In the genomic region with DNA sequence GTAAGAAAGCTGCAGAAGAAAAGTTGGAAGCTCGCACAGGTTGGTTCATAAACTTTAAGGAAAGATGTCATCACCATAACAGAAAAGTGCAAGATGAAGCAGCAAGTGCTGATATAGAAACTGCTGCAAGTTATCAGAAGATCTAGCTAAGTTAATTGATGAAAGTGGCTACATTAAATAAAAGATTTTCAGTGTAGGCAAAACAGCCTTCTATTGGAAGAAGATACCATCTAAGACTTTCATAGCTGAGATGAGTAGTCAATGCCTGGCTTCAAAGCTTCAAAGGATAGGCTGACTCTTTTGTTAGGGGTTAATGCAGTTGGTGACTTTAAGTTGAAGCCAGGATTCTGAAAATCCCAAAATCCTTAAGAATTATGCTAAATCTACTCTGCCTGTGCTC, we compare ENCODE assay signal across 18 cellular contexts. TPM values are rescaled to one million over a fixed set of nuclear protein-coding genes. Genes with fewer than 3 reads are reported as not detected.
A peak's percentile ranks its signal among the peaks of the same experiment; 100 is the strongest.
DNase-seq lines count a peak whose midpoint lies in the region; ATAC-seq, FAIRE-seq and TF ChIP-seq lines count a peak whose summit lies in the region.
"Had no signal": no experiment of that assay in that cellular context is flagged by ENCODE, and none has a peak within 500 bp of the region (broad histone marks: within the 10 kb centered on the region; RNA-seq: fewer than 3 reads in every experiment).

No MANE protein-coding gene starts in this region.

- no peak overlapping the region for H3K9ac ChIP-seq in kidney (ENCODE audit: low read length in 2 of 2)

- peaks cover 0 to 6% of the 10 kb centered on the region in 2 donors for H3K36me3 ChIP-seq in kidney (ENCODE audit: control insufficient read depth in 1 of 2, insufficient read depth in 2 of 2, low read length in 2 of 2)

- H3K9me3 ChIP-seq in kidney (ENCODE audit: control insufficient read depth in 1 of 2, low read length in 2 of 2), result peaks cover 0 to 11% of the 10 kb centered on the region in 2 donors
- H3K9me3 ChIP-seq: Caco-2 had no signal

- FAIRE-seq in kidney (lab: Jason Lieb, UNC), result no peak
- FAIRE-seq: GM12892, K562 had no signal

- TF ChIP-seq CTCF in natural killer cell (IDR thresholded peaks at IDR 0.05) (no peak), kidney (IDR thresholded peaks at IDR 0.05; ENCODE audit: borderline replicate concordance, extremely low read depth, insufficient read depth) (no peak)

- no peaks in the 10 kb centered on the region for H3K4me1 ChIP-seq in kidney (ENCODE audit: control insufficient read depth in 1 of 2, insufficient read depth in 1 of 2, low read depth in 1 of 2, low read length in 2 of 2)
- H3K4me1 ChIP-seq: Caco-2 had no signal

- DNase-seq in activated CD4-positive, alpha-beta T cell treated with anti-CD3 and anti-CD28 coated beads, Interleukin-2, amount 10 ng/mL, durations not matched to agents 24 days and 14 days, result no peak
- no peak for DNase-seq in activated CD4-positive, alpha-beta T cell treated with anti-CD3 and anti-CD28 coated beads for 4 hours
- DNase-seq in natural killer cell treated with Interleukin-12 subunit alpha and Interleukin-12 subunit beta and Interleukin-15 and Interleukin-18, amount 100 ng/mL, for 72 hours (ENCODE audit: low spot score), result no peak
- DNase-seq in natural killer cell, result no peak
- DNase-seq in activated T-helper 2 cell treated with anti-CD3 and anti-CD28 coated beads, Interferon-gamma antibody, Interleukin-2, Interleukin-4, amounts not matched to agents 10 μg/mL and 5 μg/mL and 100 μg/mL, durations not matched to agents 14 hours and 24 hours and 36 hours (ENCODE audit: low spot score), result no peak
- no peak for DNase-seq in stimulated activated naive CD8-positive, alpha-beta T cell treated with anti-CD3 and anti-CD28 coated beads, Interleukin-15, amount 100 ng/mL, for 72 hours
- DNase-seq in kidney, result no peak
- DNase-seq: Caco-2; DMS153; MV-4-11; NCI-H1417; NCI-H1930; NCI-H2171; NCI-H446 treated with DMSO at 0.1 percent for 48 hours; NK-92 treated with Interleukin-12 subunit alpha and Interleukin-12 subunit beta, amount 100 ng/mL, for 24 hours had no signal

- no peak overlapping the region for H3K27ac ChIP-seq in kidney (ENCODE audit: low read depth in 2 of 2, low read length in 2 of 2)

- no peak overlapping the region for H3K4me3 ChIP-seq in kidney (ENCODE audit: low read length in 2 of 2)
- H3K4me3 ChIP-seq: K562 had no signal

- peak overlapping the region; percentile 89 for H3K27ac Mint-ChIP-seq in activated CD4-positive, alpha-beta T cell treated with anti-CD3 and anti-CD28 coated beads, Interleukin-2, amount 10 ng/mL, durations not matched to agents 24 days and 14 days
- H3K27ac Mint-ChIP-seq in natural killer cell treated with Interleukin-12 subunit alpha and Interleukin-12 subunit beta and Interleukin-15 and Interleukin-18, amount 100 ng/mL, for 72 hours, result peak overlapping the region; percentile 5 to 26
- H3K27ac Mint-ChIP-seq in natural killer cell, result peak overlapping the region in 1 of 2 donors; percentile 34
- peak overlapping the region; percentile 88 for H3K27ac Mint-ChIP-seq in activated T-helper 2 cell treated with anti-CD3 and anti-CD28 coated beads, Interferon-gamma antibody, Interleukin-2, Interleukin-4, amounts not matched to agents 10 μg/mL and 5 μg/mL and 100 μg/mL, durations not matched to agents 14 hours and 24 hours and 36 hours
- H3K27ac Mint-ChIP-seq in stimulated activated naive CD8-positive, alpha-beta T cell treated with anti-CD3 and anti-CD28 coated beads, Interleukin-15, amount 100 ng/mL, for 72 hours, result peak overlapping the region in 1 of 2 donors; percentile 64

- no peaks in the 10 kb centered on the region for H3K27me3 Mint-ChIP-seq in activated CD4-positive, alpha-beta T cell treated with anti-CD3 and anti-CD28 coated beads, Interleukin-2, amount 10 ng/mL, durations not matched to agents 24 days and 14 days
- no peaks in the 10 kb centered on the region for H3K27me3 Mint-ChIP-seq in natural killer cell treated with Interleukin-12 subunit alpha and Interleukin-12 subunit beta and Interleukin-15 and Interleukin-18, amount 100 ng/mL, for 72 hours
- no peaks in the 10 kb centered on the region for H3K27me3 Mint-ChIP-seq in natural killer cell (ENCODE audit: low read depth in 2 of 2)
- H3K27me3 Mint-ChIP-seq in activated T-helper 2 cell treated with anti-CD3 and anti-CD28 coated beads, Interferon-gamma antibody, Interleukin-2, Interleukin-4, amounts not matched to agents 10 μg/mL and 5 μg/mL and 100 μg/mL, durations not matched to agents 14 hours and 24 hours and 36 hours (ENCODE audit: low read depth), result no peaks in the 10 kb centered on the region
- no peaks in the 10 kb centered on the region for H3K27me3 Mint-ChIP-seq in stimulated activated naive CD8-positive, alpha-beta T cell treated with anti-CD3 and anti-CD28 coated beads, Interleukin-15, amount 100 ng/mL, for 72 hours

- ATAC-seq in natural killer cell treated with Interleukin-12 subunit alpha and Interleukin-12 subunit beta and Interleukin-15 and Interleukin-18, amount 100 ng/mL, for 72 hours, result no peak
- ATAC-seq in natural killer cell (no peak), HG03432 (IDR thresholded peaks at IDR 0.05; ENCODE audit: unreplicated experiment) (no peak)
- no peak for ATAC-seq in stimulated activated naive CD8-positive, alpha-beta T cell treated with anti-CD3 and anti-CD28 coated beads, Interleukin-15, amount 100 ng/mL, for 72 hours
- ATAC-seq: K562 had no signal

- intact Hi-C loops in activated CD4-positive, alpha-beta T cell treated with anti-CD3 and anti-CD28 coated beads, Interleukin-2, amount 10 ng/mL, durations not matched to agents 24 days and 14 days (cut with micrococcal nuclease), result loop anchor here (1.0 to 2.0 kb wide), 2 partner anchors 12 to 19 kb away; no protein-coding TSS in a partner anchor
- intact Hi-C loops in natural killer cell (cut with micrococcal nuclease), result no loop called here
- intact Hi-C loops in activated T-helper 2 cell treated with anti-CD3 and anti-CD28 coated beads, Interferon-gamma antibody, Interleukin-2, Interleukin-4, amounts not matched to agents 10 μg/mL and 5 μg/mL and 100 μg/mL, durations not matched to agents 14 hours and 24 hours and 36 hours (cut with micrococcal nuclease), result loop anchor here (1.0 to 5.0 kb wide), 2 partner anchors 12 to 429 kb away; no protein-coding TSS in a partner anchor
- intact Hi-C loops in kidney (cut with DNase I), result no loop called here

- peaks cover 87% of the 10 kb centered on the region for H3K36me3 Mint-ChIP-seq in activated CD4-positive, alpha-beta T cell treated with anti-CD3 and anti-CD28 coated beads, Interleukin-2, amount 10 ng/mL, durations not matched to agents 24 days and 14 days (ENCODE audit: low read depth)
- H3K36me3 Mint-ChIP-seq in natural killer cell treated with Interleukin-12 subunit alpha and Interleukin-12 subunit beta and Interleukin-15 and Interleukin-18, amount 100 ng/mL, for 72 hours, result peaks cover 46% of the 10 kb centered on the region
- H3K36me3 Mint-ChIP-seq in natural killer cell, result peaks cover 30% of the 10 kb centered on the region
- peaks cover 99% of the 10 kb centered on the region for H3K36me3 Mint-ChIP-seq in activated T-helper 2 cell treated with anti-CD3 and anti-CD28 coated beads, Interferon-gamma antibody, Interleukin-2, Interleukin-4, amounts not matched to agents 10 μg/mL and 5 μg/mL and 100 μg/mL, durations not matched to agents 14 hours and 24 hours and 36 hours (ENCODE audit: low read depth)

- peak overlapping the region; percentile 39 for H3K4me3 Mint-ChIP-seq in activated CD4-positive, alpha-beta T cell treated with anti-CD3 and anti-CD28 coated beads, Interleukin-2, amount 10 ng/mL, durations not matched to agents 24 days and 14 days
- peak overlapping the region; percentile 61 for H3K4me3 Mint-ChIP-seq in natural killer cell treated with Interleukin-12 subunit alpha and Interleukin-12 subunit beta and Interleukin-15 and Interleukin-18, amount 100 ng/mL, for 72 hours
- no peak overlapping the region for H3K4me3 Mint-ChIP-seq in natural killer cell
- no peak overlapping the region for H3K4me3 Mint-ChIP-seq in activated T-helper 2 cell treated with anti-CD3 and anti-CD28 coated beads, Interferon-gamma antibody, Interleukin-2, Interleukin-4, amounts not matched to agents 10 μg/mL and 5 μg/mL and 100 μg/mL, durations not matched to agents 14 hours and 24 hours and 36 hours (ENCODE audit: low read depth)
- H3K4me3 Mint-ChIP-seq in stimulated activated naive CD8-positive, alpha-beta T cell treated with anti-CD3 and anti-CD28 coated beads, Interleukin-15, amount 100 ng/mL, for 72 hours, result peak overlapping the region; percentile 25 to 51

- peaks cover 59% of the 10 kb centered on the region for H3K4me1 Mint-ChIP-seq in activated CD4-positive, alpha-beta T cell treated with anti-CD3 and anti-CD28 coated beads, Interleukin-2, amount 10 ng/mL, durations not matched to agents 24 days and 14 days
- peaks cover 63 to 74% of the 10 kb centered on the region in 2 donors for H3K4me1 Mint-ChIP-seq in natural killer cell treated with Interleukin-12 subunit alpha and Interleukin-12 subunit beta and Interleukin-15 and Interleukin-18, amount 100 ng/mL, for 72 hours (ENCODE audit: low read depth in 2 of 2)
- H3K4me1 Mint-ChIP-seq in natural killer cell, result peaks cover 82 to 90% of the 10 kb centered on the region in 2 donors
- peaks cover 55% of the 10 kb centered on the region for H3K4me1 Mint-ChIP-seq in activated T-helper 2 cell treated with anti-CD3 and anti-CD28 coated beads, Interferon-gamma antibody, Interleukin-2, Interleukin-4, amounts not matched to agents 10 μg/mL and 5 μg/mL and 100 μg/mL, durations not matched to agents 14 hours and 24 hours and 36 hours (ENCODE audit: low read depth)
- H3K4me1 Mint-ChIP-seq in stimulated activated naive CD8-positive, alpha-beta T cell treated with anti-CD3 and anti-CD28 coated beads, Interleukin-15, amount 100 ng/mL, for 72 hours, result peaks cover 80% of the 10 kb centered on the region

- H3K9me3 Mint-ChIP-seq in activated CD4-positive, alpha-beta T cell treated with anti-CD3 and anti-CD28 coated beads, Interleukin-2, amount 10 ng/mL, durations not matched to agents 24 days and 14 days, result peaks cover 12% of the 10 kb centered on the region
- peaks cover 6% of the 10 kb centered on the region for H3K9me3 Mint-ChIP-seq in natural killer cell treated with Interleukin-12 subunit alpha and Interleukin-12 subunit beta and Interleukin-15 and Interleukin-18, amount 100 ng/mL, for 72 hours
- H3K9me3 Mint-ChIP-seq in natural killer cell, result peaks cover 0 to 6% of the 10 kb centered on the region in 2 donors
- H3K9me3 Mint-ChIP-seq in activated T-helper 2 cell treated with anti-CD3 and anti-CD28 coated beads, Interferon-gamma antibody, Interleukin-2, Interleukin-4, amounts not matched to agents 10 μg/mL and 5 μg/mL and 100 μg/mL, durations not matched to agents 14 hours and 24 hours and 36 hours, result peaks cover 41% of the 10 kb centered on the region
- H3K9me3 Mint-ChIP-seq in stimulated activated naive CD8-positive, alpha-beta T cell treated with anti-CD3 and anti-CD28 coated beads, Interleukin-15, amount 100 ng/mL, for 72 hours, result peaks cover 16 to 22% of the 10 kb centered on the region in 2 donors

RNA-seq across cellular contexts. Expression of gene CYLD, which starts 24.0 kb away (rescaled TPM):
- 178 TPM in 2 replicates for total RNA-seq in activated CD4-positive, alpha-beta T cell treated with anti-CD3 and anti-CD28 coated beads, Interleukin-2, amount 10 ng/mL, durations not matched to agents 24 days and 14 days
- total RNA-seq in natural killer cell treated with Interleukin-12 subunit alpha and Interleukin-12 subunit beta and Interleukin-15 and Interleukin-18, amount 100 ng/mL, for 72 hours, result 100 to 1,000 TPM in 1 of 2 donors, 10 to 100 TPM in 1; 95.4 to 126 TPM
- total RNA-seq in natural killer cell (100 to 1,000 TPM; 227 to 246 (median 236) TPM), kidney (48.0 TPM)
- total RNA-seq in activated T-helper 2 cell treated with anti-CD3 and anti-CD28 coated beads, Interferon-gamma antibody, Interleukin-2, Interleukin-4, amounts not matched to agents 10 μg/mL and 5 μg/mL and 100 μg/mL, durations not matched to agents 14 hours and 24 hours and 36 hours, result 189 and 201 TPM in 2 replicates
- 8.9 TPM for polyA plus RNA-seq in kidney (ENCODE audit: insufficient read depth, low read depth, low replicate concordance)

Comparison
In these comparisons a context has a peak if more than half of its experiments do, and no peak if none do; other contexts are left out.
1. H3K4me3 Mint-ChIP-seq: peak in activated CD4-positive, alpha-beta T cell treated with anti-CD3 and anti-CD28 coated beads, Interleukin-2, amount 10 ng/mL, durations not matched to agents 24 days and 14 days (single experiment), natural killer cell treated with Interleukin-12 subunit alpha and Interleukin-12 subunit beta and Interleukin-15 and Interleukin-18, amount 100 ng/mL, for 72 hours (single experiment) and stimulated activated naive CD8-positive, alpha-beta T cell treated with anti-CD3 and anti-CD28 coated beads, Interleukin-15, amount 100 ng/mL, for 72 hours (2 of 2); none in natural killer cell (single experiment) and activated T-helper 2 cell treated with anti-CD3 and anti-CD28 coated beads, Interferon-gamma antibody, Interleukin-2, Interleukin-4, amounts not matched to agents 10 μg/mL and 5 μg/mL and 100 μg/mL, durations not matched to agents 14 hours and 24 hours and 36 hours (single experiment).
2. intact Hi-C loops: an anchor here in activated CD4-positive, alpha-beta T cell treated with anti-CD3 and anti-CD28 coated beads, Interleukin-2, amount 10 ng/mL, durations not matched to agents 24 days and 14 days (1.0 to 2.0 kb wide) and activated T-helper 2 cell treated with anti-CD3 and anti-CD28 coated beads, Interferon-gamma antibody, Interleukin-2, Interleukin-4, amounts not matched to agents 10 μg/mL and 5 μg/mL and 100 μg/mL, durations not matched to agents 14 hours and 24 hours and 36 hours (1.0 to 5.0 kb wide); none called in natural killer cell and kidney.